In the genomic region with DNA sequence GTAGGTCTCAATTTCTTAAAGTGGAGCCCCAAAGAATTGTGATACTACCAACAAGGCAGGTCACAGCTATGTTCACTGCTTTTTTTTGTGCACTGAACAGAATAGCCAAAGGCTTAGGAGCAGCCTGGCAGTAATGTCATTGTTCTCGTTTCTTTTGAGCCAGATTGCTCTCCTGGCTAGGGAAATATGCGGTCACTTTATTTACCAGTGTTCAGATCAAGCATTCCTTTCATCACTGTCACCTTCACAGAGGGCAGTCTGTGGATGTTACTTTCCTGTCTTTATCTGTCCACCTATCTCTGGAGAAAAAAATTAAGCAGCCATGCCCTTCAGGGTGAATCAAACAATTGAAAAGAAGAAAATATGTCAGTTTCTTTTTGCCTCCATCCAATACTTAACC, we compare ENCODE assay signal across 12 cellular contexts.
DNase-seq lines count a peak whose midpoint lies in the region; ATAC-seq, FAIRE-seq and TF ChIP-seq lines count a peak whose summit lies in the region.
"Had no signal": no experiment of that assay in that cellular context is flagged by ENCODE, and none has a peak within 500 bp of the region (broad histone marks: within the 10 kb centered on the region; RNA-seq: fewer than 3 reads in every experiment).

No MANE protein-coding gene starts in this region.

- H3K27me3 ChIP-seq in K562 (ENCODE audit: control insufficient read depth in 2 of 2, insufficient read depth in 2 of 2, low read length in 2 of 2) (no peaks in the 10 kb centered on the region), tibial nerve (no peaks in the 10 kb centered on the region)

- peak; percentile 57 for ATAC-seq in K562
- no peak for ATAC-seq in GM19023 (IDR thresholded peaks at IDR 0.05; ENCODE audit: unreplicated experiment)

- H3K9ac ChIP-seq in K562 (ENCODE audit: insufficient read depth in 1 of 2, low read depth in 2 of 2, low read length in 2 of 2) = no peak overlapping the region

- H3K9me3 Mint-ChIP-seq in mesothelial cell of epicardium = no peaks in the 10 kb centered on the region
- H3K9me3 Mint-ChIP-seq: T-helper 2 cell treated with Interferon-gamma antibody and Interleukin-4, amounts not matched to agents 5 μg/mL and 100 μg/mL, for 36 hours had no signal

- H3K9me3 ChIP-seq in K562 (replicated peaks; ENCODE audit: control insufficient read depth, insufficient read depth, low read depth, low read length) (no peaks in the 10 kb centered on the region), tibial nerve (no peaks in the 10 kb centered on the region)

- no peak overlapping the region for H3K4me3 ChIP-seq in K562
- H3K4me3 ChIP-seq in tibial nerve = no peak overlapping the region
- H3K4me3 ChIP-seq: skin epidermis had no signal

- no peaks in the 10 kb centered on the region for H3K9me1 ChIP-seq in K562 (ENCODE audit: control insufficient read depth, insufficient read depth, low read length)

- no peak for TF ChIP-seq RAD21 in K562 (CRISPR knock-in tag; conservative IDR thresholded peaks at IDR 0.05 in 1 of 2, IDR thresholded peaks at IDR 0.05 in 1 of 2)

- no peak overlapping the region for H3K27ac ChIP-seq in K562 (ENCODE audit: extremely low read depth, low read depth, low read length)
- H3K27ac ChIP-seq in tibial nerve = no peak overlapping the region
- H3K27ac ChIP-seq: skin epidermis had no signal

- CTCF ChIA-PET in K562 (lab: Yijun Ruan, JAX; ENCODE audit: low intra/inter-chr PET ratio) = no interaction called here

- intact Hi-C loops in K562 (cut with micrococcal nuclease) = no loop called here

- H3K36me3 ChIP-seq in K562 (ENCODE audit: control insufficient read depth, insufficient read depth, low read length) (no peaks in the 10 kb centered on the region), tibial nerve (no peaks in the 10 kb centered on the region)

- H3K27me3 Mint-ChIP-seq in mesothelial cell of epicardium (ENCODE audit: low read depth) = no peaks in the 10 kb centered on the region
- H3K27me3 Mint-ChIP-seq: B cell had no signal

- no peaks in the 10 kb centered on the region for H3K79me2 ChIP-seq in K562 (ENCODE audit: control insufficient read depth, insufficient read depth, low read length)

- no peak for TF ChIP-seq POLR2A in K562 (conservative IDR thresholded peaks at IDR 0.05)
- TF ChIP-seq POLR2A in tibial nerve (IDR thresholded peaks at IDR 0.05) = no peak

- H3K4me2 ChIP-seq in K562 (ENCODE audit: insufficient read depth, low read length) = no peak overlapping the region; the same call in 1 of the 2 replicates

- no TSS peak for BruUV-seq in K562 (replicated peaks; lab: Mats Ljungman, UMichigan)

- H2AFZ ChIP-seq in K562 (ENCODE audit: low read depth, low read length) = peak overlapping the region; percentile 28; the same call in 1 of the 2 replicates

- TF ChIP-seq EP300 in K562 (IDR thresholded peaks at IDR 0.05; ENCODE audit: low read length) (no peak), tibial nerve (IDR thresholded peaks at IDR 0.05) (no peak)

- FAIRE-seq in K562 (lab: Jason Lieb, UNC) = peak; percentile 37

- DNase-seq in AG20443 (ENCODE audit: low spot score) (peak; percentile 24), HT1080 (ENCODE audit: low read depth) (peak; percentile 69), K562 (ENCODE audit: extremely low read depth in 1 of 4, low spot score in 3 of 4) (no peak), mesothelial cell of epicardium (ENCODE audit: low spot score in 2 of 2, unreplicated experiment in 2 of 2) (no peak), tibial nerve (ENCODE audit: low spot score in 2 of 2) (no peak), GDM1 (lab: John Stamatoyannopoulos, UW) (no peak)
- no peak for DNase-seq in activated CD4-positive, CD25-positive, alpha-beta regulatory T cell treated with anti-CD3 and anti-CD28 coated beads, Interleukin-2, amount 50 U/mL, for 72 hours
- DNase-seq: NCI-H2029 had no signal

- no peaks in the 10 kb centered on the region for H4K20me1 ChIP-seq in K562 (replicated peaks; ENCODE audit: control insufficient read depth, insufficient read depth, low read length)

- peaks cover 51% of the 10 kb centered on the region for H3K4me1 Mint-ChIP-seq in mesothelial cell of epicardium
- H3K4me1 Mint-ChIP-seq: B cell had no signal

- in situ Hi-C loops in K562 (cut with MboI) = no loop called here

- H3K4me1 ChIP-seq in K562 (replicated peaks in 1 of 2; ENCODE audit: control insufficient read depth in 2 of 2, insufficient read depth in 2 of 2, low read length in 2 of 2) (peaks cover 0 to 15% of the 10 kb centered on the region in 2 experiments; a peak in 2 of 5 replicates), tibial nerve (peaks cover 0 to 35% (median 4%) of the 10 kb centered on the region in 4 donors)

- POLR2A ChIA-PET in K562 (lab: Yijun Ruan, JAX) = interaction anchor here (0.8 to 1.4 kb wide), 4 partner anchors 11 to 160 kb away, joined by 3 read pairs; a partner anchor contains a TSS

- H3K4me3 Mint-ChIP-seq in mesothelial cell of epicardium = no peak overlapping the region
- H3K4me3 Mint-ChIP-seq: B cell; T-helper 2 cell treated with Interferon-gamma antibody and Interleukin-4, amounts not matched to agents 5 μg/mL and 100 μg/mL, for 36 hours had no signal

- H3K27ac Mint-ChIP-seq in mesothelial cell of epicardium = peak overlapping the region; percentile 82
- H3K27ac Mint-ChIP-seq: B cell; T-helper 2 cell treated with Interferon-gamma antibody and Interleukin-4, amounts not matched to agents 5 μg/mL and 100 μg/mL, for 36 hours had no signal

- no peaks in the 10 kb centered on the region for H3K36me3 Mint-ChIP-seq in mesothelial cell of epicardium

- 15% methylated on average over 2 of the region's 2 CpGs for WGBS in K562 (ENCODE audit: insufficient coverage, low coverage, missing lambda C conversion rate)
- 58 to 74% methylated on average over 2 of the region's 2 CpGs for WGBS in tibial nerve, 2 donors

- TF ChIP-seq CTCF in K562 (IDR thresholded peaks at IDR 0.05 in 2 of 3, conservative IDR thresholded peaks at IDR 0.05 in 1 of 3; ENCODE audit: insufficient read depth in 2 of 3, low read depth in 1 of 3, low read length in 3 of 3) (no peak), mesothelial cell of epicardium (IDR thresholded peaks at IDR 0.05; ENCODE audit: unreplicated experiment) (no peak), tibial nerve (IDR thresholded peaks at IDR 0.05) (no peak)

TF ChIP-seq in K562, 482 proteins besides CTCF, POLR2A, EP300 and RAD21:
- TF ChIP-seq, protein P1, sequence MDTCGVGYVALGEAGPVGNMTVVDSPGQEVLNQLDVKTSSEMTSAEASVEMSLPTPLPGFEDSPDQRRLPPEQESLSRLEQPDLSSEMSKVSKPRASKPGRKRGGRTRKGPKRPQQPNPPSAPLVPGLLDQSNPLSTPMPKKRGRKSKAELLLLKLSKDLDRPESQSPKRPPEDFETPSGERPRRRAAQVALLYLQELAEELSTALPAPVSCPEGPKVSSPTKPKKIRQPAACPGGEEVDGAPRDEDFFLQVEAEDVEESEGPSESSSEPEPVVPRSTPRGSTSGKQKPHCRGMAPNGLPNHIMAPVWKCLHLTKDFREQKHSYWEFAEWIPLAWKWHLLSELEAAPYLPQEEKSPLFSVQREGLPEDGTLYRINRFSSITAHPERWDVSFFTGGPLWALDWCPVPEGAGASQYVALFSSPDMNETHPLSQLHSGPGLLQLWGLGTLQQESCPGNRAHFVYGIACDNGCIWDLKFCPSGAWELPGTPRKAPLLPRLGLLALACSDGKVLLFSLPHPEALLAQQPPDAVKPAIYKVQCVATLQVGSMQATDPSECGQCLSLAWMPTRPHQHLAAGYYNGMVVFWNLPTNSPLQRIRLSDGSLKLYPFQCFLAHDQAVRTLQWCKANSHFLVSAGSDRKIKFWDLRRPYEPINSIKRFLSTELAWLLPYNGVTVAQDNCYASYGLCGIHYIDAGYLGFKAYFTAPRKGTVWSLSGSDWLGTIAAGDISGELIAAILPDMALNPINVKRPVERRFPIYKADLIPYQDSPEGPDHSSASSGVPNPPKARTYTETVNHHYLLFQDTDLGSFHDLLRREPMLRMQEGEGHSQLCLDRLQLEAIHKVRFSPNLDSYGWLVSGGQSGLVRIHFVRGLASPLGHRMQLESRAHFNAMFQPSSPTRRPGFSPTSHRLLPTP (IDR thresholded peaks at IDR 0.05; ENCODE audit: borderline replicate concordance, extremely low read depth, insufficient read length) = no peak
- TF ChIP-seq BRCA1 (IDR thresholded peaks at IDR 0.05) (no peak), BRCA1 (CRISPR knock-in tag; IDR thresholded peaks at IDR 0.05) (no peak), TAF15 (IDR thresholded peaks at IDR 0.05; ENCODE audit: low read depth, low read length) (no peak), TCF3 (CRISPR knock-in tag; IDR thresholded peaks at IDR 0.05) (no peak), ZNF24 (IDR thresholded peaks at IDR 0.05) (no peak), ZNF384 (IDR thresholded peaks at IDR 0.05; ENCODE audit: low read depth, low read length) (0 out of 2 replicates have a peak, but pooled peaks have one; percentile 14), HNRNPUL1 (IDR thresholded peaks at IDR 0.05; ENCODE audit: low read length) (no peak)
TF ChIP-seq in K562: peak in this region for 1.

Comparison
In these comparisons a context has a peak if more than half of its experiments do, and no peak if none do; other contexts are left out.
1. DNase-seq: peak in AG20443 (single experiment) and HT1080 (single experiment); none in K562 (0 of 4), mesothelial cell of epicardium (0 of 2), activated CD4-positive, CD25-positive, alpha-beta regulatory T cell treated with anti-CD3 and anti-CD28 coated beads, Interleukin-2, amount 50 U/mL, for 72 hours (single experiment), tibial nerve (0 of 2) and GDM1 (single experiment).